1 cellular context compared by ENCODE assay signal in genomic region chr1:235083589-235084323, GRCh38.
TF ChIP-seq lines count a peak whose summit lies in the region.

No MANE protein-coding gene starts in this region.

TF ChIP-seq in GM12878, 131 proteins besides CTCF, POLR2A, EP300 and RAD21 (continued from another document and continues in another):
- no peak for TF ChIP-seq NKRF (conservative IDR thresholded peaks at IDR 0.05)
- TF ChIP-seq MTA3 (IDR thresholded peaks at IDR 0.05; ENCODE audit: borderline replicate concordance, low read length), result no peak
- TF ChIP-seq NBN (IDR thresholded peaks at IDR 0.05), result peak; percentile 70
- TF ChIP-seq ZSCAN29 (IDR thresholded peaks at IDR 0.05), result no peak
- TF ChIP-seq EGR1 (IDR thresholded peaks at IDR 0.05; ENCODE audit: borderline replicate concordance in 1 of 2, low read depth in 2 of 2, low read length in 2 of 2), result peak in 1 of 2 experiments; percentile 56; a peak in 1 of 3 replicates
- TF ChIP-seq RCOR1 (conservative IDR thresholded peaks at IDR 0.05; ENCODE audit: low read depth, low read length), result 0 out of 2 replicates have a peak, but pooled peaks have one; percentile 46
- 0 out of 2 replicates have a peak, but pooled peaks have one; percentile 51 for TF ChIP-seq TBL1XR1 (IDR thresholded peaks at IDR 0.05; ENCODE audit: low read depth, low read length)
- no peak for TF ChIP-seq RAD51 (IDR thresholded peaks at IDR 0.05)
- 0 out of 2 replicates have a peak, but pooled peaks have one; percentile 17 for TF ChIP-seq CHD2 (IDR thresholded peaks at IDR 0.05; ENCODE audit: borderline replicate concordance, low read depth, low read length)
- TF ChIP-seq CEBPB (IDR thresholded peaks at IDR 0.05; ENCODE audit: borderline replicate concordance in 1 of 2, low read depth in 2 of 2, low read length in 2 of 2), result no peak
- TF ChIP-seq ZBTB40 (IDR thresholded peaks at IDR 0.05; ENCODE audit: borderline replicate concordance), result no peak
- 0 out of 2 replicates have a peak, but pooled peaks have one; percentile 36 for TF ChIP-seq REST (IDR thresholded peaks at IDR 0.05; ENCODE audit: low read depth, low read length)
- TF ChIP-seq NR2F1 (conservative IDR thresholded peaks at IDR 0.05), result peak; percentile 41; the same call in 1 of the 2 replicates
- no peak for TF ChIP-seq FOXM1 (IDR thresholded peaks at IDR 0.05; ENCODE audit: low read depth, low read length)
- no peak for TF ChIP-seq ZBTB4 (CRISPR knock-in tag; IDR thresholded peaks at IDR 0.05)
- peak; percentile 67 for TF ChIP-seq SMARCA5 (IDR thresholded peaks at IDR 0.05)
- no peak for TF ChIP-seq FOXK2 (IDR thresholded peaks at IDR 0.05)
- TF ChIP-seq SKIL (IDR thresholded peaks at IDR 0.05; ENCODE audit: low read depth, poor library complexity, severe bottlenecking), result peak; percentile 71
- TF ChIP-seq POLR2AphosphoS2 (IDR thresholded peaks at IDR 0.05; ENCODE audit: low read depth, low read length), result no peak
- TF ChIP-seq BRCA1 (IDR thresholded peaks at IDR 0.05; ENCODE audit: low read depth, low read length), result 0 out of 2 replicates have a peak, but pooled peaks have one; percentile 13
- peak; percentile 93 for TF ChIP-seq SMC3 (IDR thresholded peaks at IDR 0.05; ENCODE audit: borderline replicate concordance, low read length)
- no peak for TF ChIP-seq MEF2A (IDR thresholded peaks at IDR 0.05; ENCODE audit: insufficient read depth, low read depth, low read length)
- peak; percentile 89 for TF ChIP-seq IKZF1 (conservative IDR thresholded peaks at IDR 0.05)
- no peak for TF ChIP-seq TCF3 (IDR thresholded peaks at IDR 0.05; ENCODE audit: borderline replicate concordance, insufficient read depth, low read depth, low read length)
- no peak for TF ChIP-seq PBX3 (IDR thresholded peaks at IDR 0.05; ENCODE audit: insufficient replicate concordance, low read depth, low read length)
- no peak for TF ChIP-seq FOS (IDR thresholded peaks at IDR 0.05; ENCODE audit: borderline replicate concordance, extremely low read depth, insufficient read length)
- 0 out of 2 replicates have a peak, but pooled peaks have one; percentile 58 for TF ChIP-seq RB1 (IDR thresholded peaks at IDR 0.05; ENCODE audit: borderline replicate concordance)
- peak; percentile 55 for TF ChIP-seq CUX1 (IDR thresholded peaks at IDR 0.05; ENCODE audit: insufficient replicate concordance, low read depth, low read length)
- TF ChIP-seq MAX (IDR thresholded peaks at IDR 0.05; ENCODE audit: low read depth, low read length), result no peak
- no peak for TF ChIP-seq SMAD5 (IDR thresholded peaks at IDR 0.05; ENCODE audit: low read depth)
- TF ChIP-seq SRF (IDR thresholded peaks at IDR 0.05; ENCODE audit: low read depth in 2 of 2, low read length in 2 of 2), result no peak
- TF ChIP-seq SUPT20H (IDR thresholded peaks at IDR 0.05; ENCODE audit: borderline replicate concordance, control insufficient read depth, low read depth, low read length), result no peak
- no peak for TF ChIP-seq CHD4 (IDR thresholded peaks at IDR 0.05)
- TF ChIP-seq ETV6 (conservative IDR thresholded peaks at IDR 0.05 in 1 of 2, IDR thresholded peaks at IDR 0.05 in 1 of 2; ENCODE audit: borderline replicate concordance in 1 of 2, low read depth in 1 of 2), result peak in 1 of 2 experiments; percentile 68; a peak in 2 of 4 replicates
- TF ChIP-seq BCL11A (IDR thresholded peaks at IDR 0.05; ENCODE audit: low read depth, low read length), result no peak
- TF ChIP-seq LARP7 (IDR thresholded peaks at IDR 0.05), result peak; percentile 62; the same call in 1 of the 2 replicates
